15 cellular contexts compared by ENCODE assay signal in genomic region chr17:81135503-81136283, GRCh38. TPM values are rescaled to one million over a fixed set of nuclear protein-coding genes. Genes with fewer than 3 reads are reported as not detected.
DNase-seq lines count a peak whose midpoint lies in the region; ATAC-seq, FAIRE-seq and TF ChIP-seq lines count a peak whose summit lies in the region.
"Had no signal": no experiment of that assay in that cellular context is flagged by ENCODE, and none has a peak within 500 bp of the region (broad histone marks: within the 10 kb centered on the region; RNA-seq: fewer than 3 reads in every experiment).

No MANE protein-coding gene starts in this region.

- DNase-seq in NCI-H2081 (lab: John Stamatoyannopoulos, UW): peak; percentile 11 to 26
- DNase-seq in NCI-H2081 treated with DMSO at 0.1 percent for 48 hours (lab: John Stamatoyannopoulos, UW): no peak
- peak; percentile 44 for DNase-seq in NCI-H510A treated with DMSO at 0.1 percent for 48 hours (lab: John Stamatoyannopoulos, UW)
- no peak for DNase-seq in tibial nerve (ENCODE audit: low spot score in 2 of 2)
- no peak for DNase-seq in GM12892 (ENCODE audit: insufficient read length)
- no peak for DNase-seq in SK-N-DZ (ENCODE audit: low spot score)
- DNase-seq: HCEC 1CT, NCI-H82, spleen had no signal

- H3K9me3 ChIP-seq in endocrine pancreas (ENCODE audit: control insufficient read depth, low read length) (no peaks in the 10 kb centered on the region), tibial nerve (no peaks in the 10 kb centered on the region)
- H3K9me3 ChIP-seq: spleen had no signal

- no peak for ATAC-seq in HG03520 (IDR thresholded peaks at IDR 0.05; ENCODE audit: unreplicated experiment)

- no peaks in the 10 kb centered on the region for H3K4me1 ChIP-seq in endocrine pancreas (ENCODE audit: control insufficient read depth, insufficient read depth, low read length)
- H3K4me1 ChIP-seq in tibial nerve: peaks cover 0 to 49% (median 11%) of the 10 kb centered on the region in 4 donors

- TF ChIP-seq CTCF in tibial nerve (IDR thresholded peaks at IDR 0.05): no peak

- H3K27me3 ChIP-seq in endocrine pancreas (ENCODE audit: control insufficient read depth, insufficient read depth, low read length) (no peaks in the 10 kb centered on the region), tibial nerve (no peaks in the 10 kb centered on the region)
- H3K27me3 ChIP-seq: spleen had no signal

- TF ChIP-seq POLR2A in tibial nerve (IDR thresholded peaks at IDR 0.05): no peak
- TF ChIP-seq POLR2A in GM12892 (IDR thresholded peaks at IDR 0.05; ENCODE audit: low read depth, low read length): no peak

- WGBS in tibial nerve, 2 donors: 57 to 65% methylated on average over 28 of the region's 28 CpGs

- H3K36me3 ChIP-seq in endocrine pancreas (ENCODE audit: control insufficient read depth, insufficient read depth, low read length): no peaks in the 10 kb centered on the region
- H3K36me3 ChIP-seq in tibial nerve: no peaks in the 10 kb centered on the region

- no peak for FAIRE-seq in GM12892 (lab: Jason Lieb, UNC)
- FAIRE-seq: keratinocyte had no signal

- no peak overlapping the region for H3K4me3 ChIP-seq in endocrine pancreas (ENCODE audit: control insufficient read depth, insufficient read depth, low read length)
- no peak overlapping the region for H3K4me3 ChIP-seq in tibial nerve
- H3K4me3 ChIP-seq: spleen had no signal

- peak overlapping the region; percentile 21 to 95 (median 68) for H3K27ac ChIP-seq in tibial nerve
- H3K27ac ChIP-seq: spleen had no signal

- no peak for TF ChIP-seq EP300 in tibial nerve (IDR thresholded peaks at IDR 0.05)

- peak overlapping the region; percentile 17 for H3K9ac ChIP-seq in endocrine pancreas (ENCODE audit: control insufficient read depth, insufficient read depth, low read length)

RNA-seq across cellular contexts. Expression of gene PVALEF, which starts 29.6 kb away (rescaled TPM):
- not detected for total RNA-seq in tibial nerve
- polyA plus RNA-seq in GM12892 (2012; ENCODE audit: missing spikeins): not detected
- polyA plus RNA-seq in SK-N-DZ (2014; cell fraction: cytosol; rRNA removed): not detected in 2 replicates
- not detected in 2 replicates for polyA plus RNA-seq in SK-N-DZ (2014; cell fraction: nucleus; rRNA removed)
- total RNA-seq: fibroblast of villous mesenchyme, spleen, ureter had no signal
- polyA plus RNA-seq: adipose tissue, keratinocyte, spleen had no signal

RNA-seq across cellular contexts. Expression of gene AATK, which starts 30.3 kb away (rescaled TPM):
- total RNA-seq in tibial nerve: 100 to 1,000 TPM; 247 to 385 (median 322) TPM
- polyA plus RNA-seq in GM12892 (2012; ENCODE audit: missing spikeins): not detected
- polyA plus RNA-seq in SK-N-DZ (2014; cell fraction: cytosol; rRNA removed): 0.26 and 0.47 TPM in 2 replicates
- polyA plus RNA-seq in SK-N-DZ (2014; cell fraction: nucleus; rRNA removed): 1.3 and 2.4 TPM in 2 replicates

Comparison
In these comparisons a context has a peak if more than half of its experiments do, and no peak if none do; other contexts are left out.
1. DNase-seq: peak in NCI-H2081 (2 of 2) and NCI-H510A treated with DMSO at 0.1 percent for 48 hours (single experiment); none in NCI-H2081 treated with DMSO at 0.1 percent for 48 hours (single experiment), tibial nerve (0 of 2), GM12892 (single experiment) and SK-N-DZ (single experiment).